1 cellular context compared by ENCODE assay signal in the genomic region with DNA sequence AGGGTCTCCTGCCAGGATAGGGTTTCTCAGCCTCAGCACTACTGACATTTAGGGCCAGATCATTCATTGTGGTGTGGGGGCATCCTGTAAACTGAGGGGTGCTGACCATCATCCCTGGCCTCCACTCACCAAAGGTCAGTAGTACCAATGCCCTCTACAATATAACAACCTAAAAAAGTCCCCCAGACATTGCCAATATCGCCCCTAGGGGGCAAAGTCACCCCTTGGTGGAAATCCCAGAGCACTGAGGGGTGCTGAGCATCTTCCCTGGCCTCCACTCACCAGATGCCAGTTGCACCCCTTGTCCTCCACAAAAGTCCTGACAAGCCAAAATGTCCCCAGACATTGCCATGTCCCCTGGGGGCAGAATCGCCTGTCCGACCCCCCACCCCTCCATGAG.
TF ChIP-seq lines count a peak whose summit lies in the region.

No MANE protein-coding gene starts in this region.

TF ChIP-seq in GM12878, 131 proteins besides CTCF, POLR2A, EP300 and RAD21:
- TF ChIP-seq ZSCAN29 (IDR thresholded peaks at IDR 0.05) = no peak
- TF ChIP-seq ZNF622 (IDR thresholded peaks at IDR 0.05) = no peak
- TF ChIP-seq ZNF217 (IDR thresholded peaks at IDR 0.05) = no peak
- no peak for TF ChIP-seq ZNF24 (IDR thresholded peaks at IDR 0.05)
- no peak for TF ChIP-seq GATAD2B (conservative IDR thresholded peaks at IDR 0.05; ENCODE audit: low read depth)
- TF ChIP-seq, protein P1, sequence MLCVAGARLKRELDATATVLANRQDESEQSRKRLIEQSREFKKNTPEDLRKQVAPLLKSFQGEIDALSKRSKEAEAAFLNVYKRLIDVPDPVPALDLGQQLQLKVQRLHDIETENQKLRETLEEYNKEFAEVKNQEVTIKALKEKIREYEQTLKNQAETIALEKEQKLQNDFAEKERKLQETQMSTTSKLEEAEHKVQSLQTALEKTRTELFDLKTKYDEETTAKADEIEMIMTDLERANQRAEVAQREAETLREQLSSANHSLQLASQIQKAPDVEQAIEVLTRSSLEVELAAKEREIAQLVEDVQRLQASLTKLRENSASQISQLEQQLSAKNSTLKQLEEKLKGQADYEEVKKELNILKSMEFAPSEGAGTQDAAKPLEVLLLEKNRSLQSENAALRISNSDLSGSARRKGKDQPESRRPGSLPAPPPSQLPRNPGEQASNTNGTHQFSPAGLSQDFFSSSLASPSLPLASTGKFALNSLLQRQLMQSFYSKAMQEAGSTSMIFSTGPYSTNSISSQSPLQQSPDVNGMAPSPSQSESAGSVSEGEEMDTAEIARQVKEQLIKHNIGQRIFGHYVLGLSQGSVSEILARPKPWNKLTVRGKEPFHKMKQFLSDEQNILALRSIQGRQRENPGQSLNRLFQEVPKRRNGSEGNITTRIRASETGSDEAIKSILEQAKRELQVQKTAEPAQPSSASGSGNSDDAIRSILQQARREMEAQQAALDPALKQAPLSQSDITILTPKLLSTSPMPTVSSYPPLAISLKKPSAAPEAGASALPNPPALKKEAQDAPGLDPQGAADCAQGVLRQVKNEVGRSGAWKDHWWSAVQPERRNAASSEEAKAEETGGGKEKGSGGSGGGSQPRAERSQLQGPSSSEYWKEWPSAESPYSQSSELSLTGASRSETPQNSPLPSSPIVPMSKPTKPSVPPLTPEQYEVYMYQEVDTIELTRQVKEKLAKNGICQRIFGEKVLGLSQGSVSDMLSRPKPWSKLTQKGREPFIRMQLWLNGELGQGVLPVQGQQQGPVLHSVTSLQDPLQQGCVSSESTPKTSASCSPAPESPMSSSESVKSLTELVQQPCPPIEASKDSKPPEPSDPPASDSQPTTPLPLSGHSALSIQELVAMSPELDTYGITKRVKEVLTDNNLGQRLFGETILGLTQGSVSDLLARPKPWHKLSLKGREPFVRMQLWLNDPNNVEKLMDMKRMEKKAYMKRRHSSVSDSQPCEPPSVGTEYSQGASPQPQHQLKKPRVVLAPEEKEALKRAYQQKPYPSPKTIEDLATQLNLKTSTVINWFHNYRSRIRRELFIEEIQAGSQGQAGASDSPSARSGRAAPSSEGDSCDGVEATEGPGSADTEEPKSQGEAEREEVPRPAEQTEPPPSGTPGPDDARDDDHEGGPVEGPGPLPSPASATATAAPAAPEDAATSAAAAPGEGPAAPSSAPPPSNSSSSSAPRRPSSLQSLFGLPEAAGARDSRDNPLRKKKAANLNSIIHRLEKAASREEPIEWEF (IDR thresholded peaks at IDR 0.05; ENCODE audit: insufficient replicate concordance, low read depth, low read length) = no peak
- no peak for TF ChIP-seq MXI1 (IDR thresholded peaks at IDR 0.05; ENCODE audit: low read depth, low read length)
- no peak for TF ChIP-seq MYB (IDR thresholded peaks at IDR 0.05; ENCODE audit: borderline replicate concordance, low read depth, low read length)
- TF ChIP-seq CEBPB (IDR thresholded peaks at IDR 0.05; ENCODE audit: borderline replicate concordance in 1 of 2, low read depth in 2 of 2, low read length in 2 of 2) = no peak
- TF ChIP-seq, protein P2, sequence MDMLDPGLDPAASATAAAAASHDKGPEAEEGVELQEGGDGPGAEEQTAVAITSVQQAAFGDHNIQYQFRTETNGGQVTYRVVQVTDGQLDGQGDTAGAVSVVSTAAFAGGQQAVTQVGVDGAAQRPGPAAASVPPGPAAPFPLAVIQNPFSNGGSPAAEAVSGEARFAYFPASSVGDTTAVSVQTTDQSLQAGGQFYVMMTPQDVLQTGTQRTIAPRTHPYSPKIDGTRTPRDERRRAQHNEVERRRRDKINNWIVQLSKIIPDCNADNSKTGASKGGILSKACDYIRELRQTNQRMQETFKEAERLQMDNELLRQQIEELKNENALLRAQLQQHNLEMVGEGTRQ (IDR thresholded peaks at IDR 0.05; ENCODE audit: borderline replicate concordance, low read depth, low read length) = no peak
- TF ChIP-seq MTA2 (IDR thresholded peaks at IDR 0.05; ENCODE audit: low read depth) = no peak
